Comparison of ENCODE assay signal across 17 cellular contexts in the genomic region with DNA sequence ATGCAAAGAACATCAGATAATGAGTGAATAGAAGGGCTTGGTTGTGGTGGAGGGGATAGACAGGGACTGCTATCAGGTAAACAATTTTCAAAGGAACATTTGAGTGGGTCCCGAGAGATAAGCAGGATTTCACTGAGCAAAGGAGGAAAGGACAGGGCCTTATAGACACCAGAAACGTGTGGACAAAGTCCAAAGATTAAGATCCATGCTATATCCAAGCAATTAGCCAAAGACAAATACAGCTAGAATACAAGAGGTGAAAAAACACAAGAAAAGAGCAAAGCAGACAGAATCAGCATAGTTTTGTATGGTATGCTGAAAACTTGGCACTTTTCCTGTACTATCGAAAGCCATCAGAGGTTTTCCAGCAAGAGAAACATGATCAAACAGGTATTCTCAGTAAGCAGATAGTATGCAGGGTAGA.
"Had no signal": no experiment of that assay in that cellular context is flagged by ENCODE, and none has a peak within 500 bp of the region (broad histone marks: within the 10 kb centered on the region; RNA-seq: fewer than 3 reads in every experiment).

No MANE protein-coding gene starts in this region.

- H3K27ac Mint-ChIP-seq: activated CD4-positive, alpha-beta memory T cell treated with anti-CD3 and anti-CD28 coated beads, Interleukin-2, amount 10 ng/mL, durations not matched to agents 7 days and 5 days; activated CD4-positive, alpha-beta T cell treated with anti-CD3 and anti-CD28 coated beads for 36 hours; activated naive CD8-positive, alpha-beta T cell treated with anti-CD3 and anti-CD28 coated beads for 36 hours; stimulated activated naive B cell treated with anti-CD40 and anti-IgM and Interleukin-4, amounts not matched to agents 10 μg/mL and 1 μg/mL and 100 μg/mL, for 72 hours had no signal

- H3K4me3 ChIP-seq: esophagus muscularis mucosa, tibial nerve had no signal

- H3K9me3 ChIP-seq: esophagus muscularis mucosa, neutrophil, tibial nerve had no signal

- H3K36me3 ChIP-seq: neutrophil, tibial nerve had no signal

- H3K4me1 ChIP-seq: esophagus muscularis mucosa, foreskin keratinocyte had no signal

- DNase-seq: activated CD4-positive, alpha-beta memory T cell treated with anti-CD3 and anti-CD28 coated beads, Interleukin-2, amount 10 ng/mL, durations not matched to agents 7 days and 5 days; activated CD4-positive, alpha-beta T cell treated with anti-CD3 and anti-CD28 coated beads for 36 hours; activated gamma-delta T cell; activated naive CD8-positive, alpha-beta T cell treated with anti-CD3 and anti-CD28 coated beads for 36 hours; activated T-cell treated with anti-CD3 and anti-CD28 coated beads, Interleukin-2, amount 50 U/mL, for 48 hours; anterior cingulate cortex; left ventricle myocardium superior; mesendoderm; posterior cingulate gyrus; right cardiac atrium; stimulated activated naive B cell treated with anti-CD40 and anti-IgM and Interleukin-4, amounts not matched to agents 10 μg/mL and 1 μg/mL and 100 μg/mL, for 72 hours; T-helper 9 cell had no signal

- H3K9me3 Mint-ChIP-seq: activated CD4-positive, alpha-beta memory T cell treated with anti-CD3 and anti-CD28 coated beads, Interleukin-2, amount 10 ng/mL, durations not matched to agents 7 days and 5 days; activated naive CD8-positive, alpha-beta T cell treated with anti-CD3 and anti-CD28 coated beads for 36 hours; stimulated activated naive B cell treated with anti-CD40 and anti-IgM and Interleukin-4, amounts not matched to agents 10 μg/mL and 1 μg/mL and 100 μg/mL, for 72 hours had no signal

- H3K27me3 ChIP-seq: esophagus muscularis mucosa, foreskin keratinocyte, neutrophil, tibial nerve had no signal

- ATAC-seq: activated CD4-positive, alpha-beta T cell treated with anti-CD3 and anti-CD28 coated beads for 36 hours; foreskin keratinocyte; left ventricle myocardium superior; right cardiac atrium; stimulated activated naive B cell treated with anti-CD40 and anti-IgM and Interleukin-4, amounts not matched to agents 10 μg/mL and 1 μg/mL and 100 μg/mL, for 72 hours had no signal

- FAIRE-seq: islet of Langerhans had no signal

- H3K27ac ChIP-seq: esophagus muscularis mucosa, foreskin keratinocyte, neutrophil, tibial nerve had no signal

- H3K4me3 Mint-ChIP-seq: activated CD4-positive, alpha-beta memory T cell treated with anti-CD3 and anti-CD28 coated beads, Interleukin-2, amount 10 ng/mL, durations not matched to agents 7 days and 5 days; activated CD4-positive, alpha-beta T cell treated with anti-CD3 and anti-CD28 coated beads for 36 hours; activated naive CD8-positive, alpha-beta T cell treated with anti-CD3 and anti-CD28 coated beads for 36 hours; stimulated activated naive B cell treated with anti-CD40 and anti-IgM and Interleukin-4, amounts not matched to agents 10 μg/mL and 1 μg/mL and 100 μg/mL, for 72 hours had no signal

- H3K27me3 Mint-ChIP-seq: activated CD4-positive, alpha-beta memory T cell treated with anti-CD3 and anti-CD28 coated beads, Interleukin-2, amount 10 ng/mL, durations not matched to agents 7 days and 5 days; activated CD4-positive, alpha-beta T cell treated with anti-CD3 and anti-CD28 coated beads for 36 hours; activated naive CD8-positive, alpha-beta T cell treated with anti-CD3 and anti-CD28 coated beads for 36 hours; stimulated activated naive B cell treated with anti-CD40 and anti-IgM and Interleukin-4, amounts not matched to agents 10 μg/mL and 1 μg/mL and 100 μg/mL, for 72 hours had no signal
